In genomic region chr11:134050541-134051383, GRCh38 we compare ENCODE assay signal across 1 cellular context.
TF ChIP-seq lines count a peak whose summit lies in the region.

No MANE protein-coding gene starts in this region.

TF ChIP-seq in K562, 482 proteins besides CTCF, POLR2A, EP300 and RAD21 (continued from another document):
- no peak for TF ChIP-seq BCLAF1 (IDR thresholded peaks at IDR 0.05; ENCODE audit: borderline replicate concordance in 1 of 2, control insufficient read depth in 1 of 2, low read depth in 2 of 2, low read length in 1 of 2)
- TF ChIP-seq RFX7 (CRISPR knock-in tag; IDR thresholded peaks at IDR 0.05): no peak
- TF ChIP-seq ZFP91 (CRISPR knock-in tag; IDR thresholded peaks at IDR 0.05): no peak
- no peak for TF ChIP-seq PHB2 (IDR thresholded peaks at IDR 0.05; ENCODE audit: low read depth)
- no peak for TF ChIP-seq CBX1 (IDR thresholded peaks at IDR 0.05; ENCODE audit: low read depth)
- TF ChIP-seq ZKSCAN1 (IDR thresholded peaks at IDR 0.05; ENCODE audit: low read depth, low read length): 0 out of 2 replicates have a peak, but pooled peaks have one; percentile 14
- TF ChIP-seq RBFOX2 (IDR thresholded peaks at IDR 0.05; ENCODE audit: low read depth, low read length): no peak
- TF ChIP-seq AFF1 (IDR thresholded peaks at IDR 0.05; ENCODE audit: low read depth in 1 of 2, partially characterized antibody in 2 of 2): no peak
- no peak for TF ChIP-seq MED1 (CRISPR knock-in tag; IDR thresholded peaks at IDR 0.05; ENCODE audit: borderline replicate concordance)
- TF ChIP-seq TCF3 (CRISPR knock-in tag; IDR thresholded peaks at IDR 0.05): no peak
- peak; percentile 80 to 97 for TF ChIP-seq MAZ (CRISPR knock-in tag; conservative IDR thresholded peaks at IDR 0.05 in 1 of 2, IDR thresholded peaks at IDR 0.05 in 1 of 2)
- no peak for TF ChIP-seq ZNF184 (CRISPR knock-in tag; IDR thresholded peaks at IDR 0.05)
- 0 out of 4 replicates have a peak, but pooled peaks of 1 of the 2 experiments have one; percentile 8 for TF ChIP-seq RCOR1 (IDR thresholded peaks at IDR 0.05; ENCODE audit: borderline replicate concordance in 1 of 2, low read depth in 2 of 2, low read length in 2 of 2)
- no peak for TF ChIP-seq TRIM25 (IDR thresholded peaks at IDR 0.05; ENCODE audit: borderline replicate concordance)
- no peak for TF ChIP-seq PTBP1 (IDR thresholded peaks at IDR 0.05; ENCODE audit: low read depth, low read length)
- no peak for TF ChIP-seq ZNF24 (IDR thresholded peaks at IDR 0.05)
- 0 out of 2 replicates have a peak, but pooled peaks have one; percentile 44 for TF ChIP-seq RB1 (IDR thresholded peaks at IDR 0.05; ENCODE audit: low read depth)
- TF ChIP-seq ETV5 (CRISPR knock-in tag; IDR thresholded peaks at IDR 0.05; ENCODE audit: low read depth): no peak
- TF ChIP-seq MEIS2 (IDR thresholded peaks at IDR 0.05; ENCODE audit: partially characterized antibody): no peak
- no peak for TF ChIP-seq ZNF175 (CRISPR knock-in tag; IDR thresholded peaks at IDR 0.05; ENCODE audit: low read depth)
- no peak for TF ChIP-seq HMBOX1 (IDR thresholded peaks at IDR 0.05)
- no peak for TF ChIP-seq XRCC3 (IDR thresholded peaks at IDR 0.05)
- no peak for TF ChIP-seq ID3 (CRISPR knock-in tag; IDR thresholded peaks at IDR 0.05)
- TF ChIP-seq ID3 (tag; IDR thresholded peaks at IDR 0.05): no peak
- TF ChIP-seq ZNF561 (CRISPR knock-in tag; conservative IDR thresholded peaks at IDR 0.05): no peak
- TF ChIP-seq ZNF277 (CRISPR knock-in tag; IDR thresholded peaks at IDR 0.05; ENCODE audit: borderline replicate concordance): no peak
- TF ChIP-seq TAL1 (IDR thresholded peaks at IDR 0.05): no peak
- TF ChIP-seq JUND (IDR thresholded peaks at IDR 0.05; ENCODE audit: borderline replicate concordance, low read depth, low read length): no peak
- no peak for TF ChIP-seq JUND (tag; IDR thresholded peaks at IDR 0.05; ENCODE audit: borderline replicate concordance, low read depth, low read length)
- TF ChIP-seq DEAF1 (CRISPR knock-in tag; IDR thresholded peaks at IDR 0.05): peak; percentile 26; the same call in 1 of the 2 replicates
- no peak for TF ChIP-seq NFRKB (IDR thresholded peaks at IDR 0.05; ENCODE audit: low read depth)
- no peak for TF ChIP-seq ZBTB1 (CRISPR knock-in tag; IDR thresholded peaks at IDR 0.05; ENCODE audit: borderline replicate concordance, low read depth)
- peak; percentile 87 for TF ChIP-seq VEZF1 (CRISPR knock-in tag; IDR thresholded peaks at IDR 0.05)
- no peak for TF ChIP-seq RBM25 (IDR thresholded peaks at IDR 0.05; ENCODE audit: low read depth, low read length, severe bottlenecking)
- 0 out of 2 replicates have a peak, but pooled peaks have one; percentile 19 for TF ChIP-seq CREM (IDR thresholded peaks at IDR 0.05; ENCODE audit: low read depth)
- TF ChIP-seq KLF1 (tag; IDR thresholded peaks at IDR 0.05): no peak
- no peak for TF ChIP-seq TRIM24 (IDR thresholded peaks at IDR 0.05)
- no peak for TF ChIP-seq HOMEZ (CRISPR knock-in tag; IDR thresholded peaks at IDR 0.05)
